8 cellular contexts compared by ENCODE assay signal in genomic region chr10:69861251-69862240, GRCh38.
DNase-seq lines count a peak whose midpoint lies in the region; ATAC-seq and TF ChIP-seq lines count a peak whose summit lies in the region.

No MANE protein-coding gene starts in this region.

- DNase-seq in AG10803 (ENCODE audit: low read depth) = peak; percentile 82
- DNase-seq in kidney glomerular epithelial cell (lab: John Stamatoyannopoulos, UW) = peak; percentile 67
- no peak for DNase-seq in NCI-H1417 treated with DMSO at 0.1 percent for 48 hours (lab: John Stamatoyannopoulos, UW)
- DNase-seq in middle frontal gyrus (ENCODE audit: extremely low spot score, low spot score) = no peak

- no peaks in the 10 kb centered on the region for H3K9me3 ChIP-seq in HEK293 (ENCODE audit: control insufficient read depth, insufficient read depth, low read depth, low read length)

- H3K4me1 ChIP-seq in HEK293 (ENCODE audit: control insufficient read depth, insufficient read depth, low read length) = no peaks in the 10 kb centered on the region

- CTCF ChIA-PET in HEK293 (lab: Yijun Ruan, JAX) = interaction anchor here (0.6 to 1.9 kb wide), 8 partner anchors 8 to 325 kb away, joined by 3 to 15 read pairs (median 3); no protein-coding TSS in a partner anchor

- no peak for ATAC-seq in GM19328 (IDR thresholded peaks at IDR 0.05; ENCODE audit: unreplicated experiment)
- no peak for ATAC-seq in GM19463 (IDR thresholded peaks at IDR 0.05; ENCODE audit: unreplicated experiment)

- H3K27ac ChIP-seq in HEK293 (ENCODE audit: extremely low read depth, low read depth, low read length) (no peak overlapping the region), VCaP (no peak overlapping the region)

- POLR2A ChIA-PET in HEK293 (lab: Yijun Ruan, JAX) = interaction anchor here (0.6 kb wide), 1 partner anchor 583 kb away, joined by 3 read pairs; no protein-coding TSS in a partner anchor

- TF ChIP-seq CTCF in AG10803 (conservative IDR thresholded peaks at IDR 0.05; ENCODE audit: low read length) (peak; percentile 50), HEK293 (tag by site-specific recombination; IDR thresholded peaks at IDR 0.05) (no peak; the same call in 1 of the 2 replicates), VCaP (conservative IDR thresholded peaks at IDR 0.05) (peak; percentile 54)

- H3K4me3 ChIP-seq in AG10803 (ENCODE audit: low read length) = no peak overlapping the region
- no peak overlapping the region for H3K4me3 ChIP-seq in HEK293 (ENCODE audit: low read depth, low read length)

- no peaks in the 10 kb centered on the region for H3K36me3 ChIP-seq in HEK293 (ENCODE audit: control insufficient read depth in 2 of 2, insufficient read depth in 1 of 2, low read length in 2 of 2)

TF ChIP-seq in HEK293, 187 proteins besides CTCF, POLR2A, EP300 and RAD21 (continues in another document):
- TF ChIP-seq BCL6B (tag by site-specific recombination; IDR thresholded peaks at IDR 0.05) (no peak), ZFP37 (tag by site-specific recombination; IDR thresholded peaks at IDR 0.05) (no peak), ZNF792 (tag by site-specific recombination; IDR thresholded peaks at IDR 0.05) (no peak), ZEB2 (tag by site-specific recombination; IDR thresholded peaks at IDR 0.05) (peak; percentile 51; the same call in 1 of the 2 replicates), FEZF1 (tag by site-specific recombination; IDR thresholded peaks at IDR 0.05) (no peak), ZNF777 (tag by site-specific recombination; IDR thresholded peaks at IDR 0.05; ENCODE audit: borderline replicate concordance) (no peak), ZNF362 (tag by site-specific recombination; IDR thresholded peaks at IDR 0.05) (no peak), ZNF449 (tag by site-specific recombination; IDR thresholded peaks at IDR 0.05) (no peak), ZNF423 (tag by site-specific recombination; IDR thresholded peaks at IDR 0.05) (no peak), ZNF266 (tag by site-specific recombination; IDR thresholded peaks at IDR 0.05; ENCODE audit: low read depth) (no peak), ZNF701 (tag by site-specific recombination; IDR thresholded peaks at IDR 0.05) (no peak), ZNF530 (tag by site-specific recombination; IDR thresholded peaks at IDR 0.05; ENCODE audit: low read depth) (no peak), YY1 (tag by site-specific recombination; IDR thresholded peaks at IDR 0.05) (no peak), ZNF239 (tag by site-specific recombination; IDR thresholded peaks at IDR 0.05) (no peak), ZBTB7A (tag by site-specific recombination; IDR thresholded peaks at IDR 0.05; ENCODE audit: low read depth) (no peak), ATF2 (tag by site-specific recombination; IDR thresholded peaks at IDR 0.05; ENCODE audit: low read depth) (no peak), KLF1 (tag by site-specific recombination; IDR thresholded peaks at IDR 0.05) (no peak)
- TF ChIP-seq, protein P1, sequence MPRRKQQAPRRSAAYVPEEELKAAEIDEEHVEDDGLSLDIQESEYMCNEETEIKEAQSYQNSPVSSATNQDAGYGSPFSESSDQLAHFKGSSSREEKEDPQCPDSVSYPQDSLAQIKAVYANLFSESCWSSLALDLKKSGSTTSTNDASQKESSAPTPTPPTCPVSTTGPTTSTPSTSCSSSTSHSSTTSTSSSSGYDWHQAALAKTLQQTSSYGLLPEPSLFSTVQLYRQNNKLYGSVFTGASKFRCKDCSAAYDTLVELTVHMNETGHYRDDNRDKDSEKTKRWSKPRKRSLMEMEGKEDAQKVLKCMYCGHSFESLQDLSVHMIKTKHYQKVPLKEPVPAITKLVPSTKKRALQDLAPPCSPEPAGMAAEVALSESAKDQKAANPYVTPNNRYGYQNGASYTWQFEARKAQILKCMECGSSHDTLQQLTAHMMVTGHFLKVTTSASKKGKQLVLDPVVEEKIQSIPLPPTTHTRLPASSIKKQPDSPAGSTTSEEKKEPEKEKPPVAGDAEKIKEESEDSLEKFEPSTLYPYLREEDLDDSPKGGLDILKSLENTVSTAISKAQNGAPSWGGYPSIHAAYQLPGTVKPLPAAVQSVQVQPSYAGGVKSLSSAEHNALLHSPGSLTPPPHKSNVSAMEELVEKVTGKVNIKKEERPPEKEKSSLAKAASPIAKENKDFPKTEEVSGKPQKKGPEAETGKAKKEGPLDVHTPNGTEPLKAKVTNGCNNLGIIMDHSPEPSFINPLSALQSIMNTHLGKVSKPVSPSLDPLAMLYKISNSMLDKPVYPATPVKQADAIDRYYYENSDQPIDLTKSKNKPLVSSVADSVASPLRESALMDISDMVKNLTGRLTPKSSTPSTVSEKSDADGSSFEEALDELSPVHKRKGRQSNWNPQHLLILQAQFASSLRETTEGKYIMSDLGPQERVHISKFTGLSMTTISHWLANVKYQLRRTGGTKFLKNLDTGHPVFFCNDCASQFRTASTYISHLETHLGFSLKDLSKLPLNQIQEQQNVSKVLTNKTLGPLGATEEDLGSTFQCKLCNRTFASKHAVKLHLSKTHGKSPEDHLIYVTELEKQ (tag by site-specific recombination; IDR thresholded peaks at IDR 0.05; ENCODE audit: borderline replicate concordance) = peak; percentile 82; the same call in 1 of the 2 replicates

Comparison
In these comparisons a context has a peak if more than half of its experiments do, and no peak if none do; other contexts are left out.
1. DNase-seq: peak in AG10803 (single experiment) and kidney glomerular epithelial cell (single experiment); none in NCI-H1417 treated with DMSO at 0.1 percent for 48 hours (single experiment) and middle frontal gyrus (single experiment).